In genomic region chr9:128252317-128253139, GRCh38 we compare ENCODE assay signal across 31 cellular contexts. TPM values are rescaled to one million over a fixed set of nuclear protein-coding genes. Genes with fewer than 3 reads are reported as not detected.
DNase-seq lines count a peak whose midpoint lies in the region; ATAC-seq, FAIRE-seq and TF ChIP-seq lines count a peak whose summit lies in the region.
"Had no signal": no experiment of that assay in that cellular context is flagged by ENCODE, and none has a peak within 500 bp of the region (broad histone marks: within the 10 kb centered on the region; RNA-seq: fewer than 3 reads in every experiment).

No MANE protein-coding gene starts in this region.

- peaks cover 26% of the 10 kb centered on the region for H3K4me1 Mint-ChIP-seq in nephron

- no peaks in the 10 kb centered on the region for H3K9me3 Mint-ChIP-seq in nephron
- H3K9me3 Mint-ChIP-seq: activated naive CD8-positive, alpha-beta T cell treated with anti-CD3 and anti-CD28 coated beads for 36 hours; T-helper 2 cell treated with Interferon-gamma antibody and Interleukin-4, amounts not matched to agents 5 μg/mL and 100 μg/mL, for 36 hours had no signal

- no peak overlapping the region; the same call in 2 of the 3 replicates for H3K27ac ChIP-seq in K562 (ENCODE audit: extremely low read depth, low read depth, low read length)
- H3K27ac ChIP-seq in gastrocnemius medialis = no peak overlapping the region
- H3K27ac ChIP-seq: cardiac muscle cell, colonic mucosa, HL-60, KMS-11, left ventricle myocardium inferior, neutrophil, psoas muscle, VCaP had no signal

- BruUV-seq in K562 (replicated peaks; lab: Mats Ljungman, UMichigan) = no TSS peak

- peaks cover 29% of the 10 kb centered on the region; the same call in 2 of the 3 replicates for H3K79me2 ChIP-seq in K562 (ENCODE audit: control insufficient read depth, insufficient read depth, low read length)

- peaks cover 5% of the 10 kb centered on the region; the same call in 1 of the 2 replicates for H4K20me1 ChIP-seq in K562 (replicated peaks; ENCODE audit: control insufficient read depth, insufficient read depth, low read length)

- CTCF ChIA-PET in K562 (lab: Yijun Ruan, JAX; ENCODE audit: low intra/inter-chr PET ratio) = no interaction called here

- intact Hi-C loops in K562 (cut with micrococcal nuclease) (no loop called here), gastrocnemius medialis (cut with DNase I; ENCODE audit: low total_unique reads) (no loop called here)

- TF ChIP-seq EP300 in K562 (IDR thresholded peaks at IDR 0.05; ENCODE audit: low read length) = no peak

- H3K9me3 ChIP-seq in K562 (replicated peaks; ENCODE audit: control insufficient read depth, insufficient read depth, low read depth, low read length) (no peaks in the 10 kb centered on the region), gastrocnemius medialis (no peaks in the 10 kb centered on the region)
- H3K9me3 ChIP-seq: colonic mucosa, left ventricle myocardium inferior, MG63, neutrophil, psoas muscle, tibial nerve had no signal

- in situ Hi-C loops in K562 (cut with MboI) (no loop called here), gastrocnemius medialis (cut with MboI; ENCODE audit: low sequenced_read_pairs in 4 of 4) (no loop called here)

- peak overlapping the region in 1 of 2 experiments; percentile 96; a peak in 2 of 4 replicates for H3K9ac ChIP-seq in K562 (ENCODE audit: insufficient read depth in 1 of 2, low read depth in 2 of 2, low read length in 2 of 2)
- H3K9ac ChIP-seq: KMS-11 had no signal

- peaks cover 35% of the 10 kb centered on the region for H3K36me3 Mint-ChIP-seq in nephron (ENCODE audit: low read depth)

- peak overlapping the region; percentile 43 for H3K4me3 ChIP-seq in HFF-Myc (replicated peaks; ENCODE audit: low read depth, low read length)
- no peak overlapping the region for H3K4me3 ChIP-seq in K562
- H3K4me3 ChIP-seq in gastrocnemius medialis = no peak overlapping the region
- H3K4me3 ChIP-seq: cardiac muscle cell, colonic mucosa, left ventricle myocardium inferior, MG63, psoas muscle, tibial nerve had no signal

- TF ChIP-seq CTCF in HFF-Myc (IDR thresholded peaks at IDR 0.05; ENCODE audit: low read depth, low read length, missing control alignments) (no peak), K562 (IDR thresholded peaks at IDR 0.05 in 2 of 3, conservative IDR thresholded peaks at IDR 0.05 in 1 of 3; ENCODE audit: insufficient read depth in 2 of 3, low read depth in 1 of 3, low read length in 3 of 3) (no peak), nephron (IDR thresholded peaks at IDR 0.05; ENCODE audit: unreplicated experiment in 3 of 3) (no peak), gastrocnemius medialis (IDR thresholded peaks at IDR 0.05 in 4 of 5, conservative IDR thresholded peaks at IDR 0.05 in 1 of 5) (no peak)

- FAIRE-seq in K562 (lab: Jason Lieb, UNC) = no peak

- H2AFZ ChIP-seq in K562 (ENCODE audit: low read depth, low read length) = no peak overlapping the region

- TF ChIP-seq POLR2A in K562 (conservative IDR thresholded peaks at IDR 0.05) (no peak), gastrocnemius medialis (IDR thresholded peaks at IDR 0.05) (no peak)

- H3K27me3 ChIP-seq in K562 (ENCODE audit: control insufficient read depth in 2 of 2, insufficient read depth in 2 of 2, low read length in 2 of 2) (no peaks in the 10 kb centered on the region), gastrocnemius medialis (peaks cover 15 to 22% (median 17%) of the 10 kb centered on the region in 3 donors)
- H3K27me3 ChIP-seq: cardiac muscle cell, colonic mucosa, MG63, tibial nerve had no signal

- POLR2A ChIA-PET in K562 (lab: Yijun Ruan, JAX) = interaction anchor here (0.6 to 4.1 kb wide), 10 partner anchors 10 to 1494 kb away, joined by 3 to 37 read pairs (median 6); partner anchors contain the start of genes GOLGA2 and SWI5

- peaks cover 3% of the 10 kb centered on the region for H3K27me3 Mint-ChIP-seq in nephron (ENCODE audit: low read depth)
- H3K27me3 Mint-ChIP-seq: activated naive CD8-positive, alpha-beta T cell treated with anti-CD3 and anti-CD28 coated beads for 36 hours had no signal

- WGBS in K562 (ENCODE audit: insufficient coverage, low coverage, missing lambda C conversion rate) = 75% methylated on average over 25 of the region's 25 CpGs

- DNase-seq in HFF-Myc (ENCODE audit: extremely low read depth, low read depth) = no peak
- DNase-seq in K562 (ENCODE audit: extremely low read depth in 1 of 4, low spot score in 3 of 4) = peak in 1 of 4 experiments; percentile 12
- no peak for DNase-seq in NCI-H2227 (lab: John Stamatoyannopoulos, UW; ENCODE audit: unreplicated experiment)
- DNase-seq in gastrocnemius medialis = no peak
- DNase-seq in activated CD8-positive, alpha-beta memory T cell treated with anti-CD3 and anti-CD28 coated beads for 24 hours = no peak
- DNase-seq: activated CD4-positive, alpha-beta T cell treated with anti-CD3 and anti-CD28 coated beads for 48 hours; activated gamma-delta T cell; activated naive CD8-positive, alpha-beta T cell treated with anti-CD3 and anti-CD28 coated beads for 36 hours; aorta; colonic mucosa; effector CD8-positive, alpha-beta T cell; GOT3; islet precursor cell; left ventricle myocardium inferior; MG63; NCI-H1105 treated with DMSO at 0.1 percent for 48 hours; NCI-H1930; NCI-H526; psoas muscle; SHP77; stimulated activated CD4-positive, alpha-beta T cell treated with anti-CD3 and anti-CD28 coated beads, Interleukin-4, amount 100 ng/mL, for 24 hours had no signal

- no peak for TF ChIP-seq RAD21 in K562 (CRISPR knock-in tag; conservative IDR thresholded peaks at IDR 0.05 in 1 of 2, IDR thresholded peaks at IDR 0.05 in 1 of 2)

- H3K4me3 Mint-ChIP-seq in nephron = peak overlapping the region in 1 of 3 experiments; percentile 80

- H3K27ac Mint-ChIP-seq in nephron = peak overlapping the region; percentile 12 to 62 (median 41)
- H3K27ac Mint-ChIP-seq: activated naive CD8-positive, alpha-beta T cell treated with anti-CD3 and anti-CD28 coated beads for 36 hours; T-helper 2 cell treated with Interferon-gamma antibody and Interleukin-4, amounts not matched to agents 5 μg/mL and 100 μg/mL, for 36 hours had no signal

- H3K4me1 ChIP-seq in K562 (replicated peaks in 1 of 2; ENCODE audit: control insufficient read depth in 2 of 2, insufficient read depth in 2 of 2, low read length in 2 of 2) (peaks cover 51 to 73% of the 10 kb centered on the region in 2 experiments), gastrocnemius medialis (no peaks in the 10 kb centered on the region)
- H3K4me1 ChIP-seq: colonic mucosa, psoas muscle had no signal

- no peak overlapping the region; the same call in 1 of the 2 replicates for H3K4me2 ChIP-seq in K562 (ENCODE audit: insufficient read depth, low read length)
- H3K4me2 ChIP-seq: KMS-11 had no signal

- ATAC-seq in K562 = no peak
- no peak for ATAC-seq in gastrocnemius medialis
- ATAC-seq in GM21360 (IDR thresholded peaks at IDR 0.05; ENCODE audit: unreplicated experiment) = no peak
- ATAC-seq: Panc1, psoas muscle had no signal

- no peaks in the 10 kb centered on the region for H3K9me1 ChIP-seq in K562 (ENCODE audit: control insufficient read depth, insufficient read depth, low read length)

- peaks cover 35% of the 10 kb centered on the region; the same call in 2 of the 3 replicates for H3K36me3 ChIP-seq in K562 (ENCODE audit: control insufficient read depth, insufficient read depth, low read length)
- H3K36me3 ChIP-seq in gastrocnemius medialis = peaks cover 0 to 12% of the 10 kb centered on the region in 2 donors

RNA-seq across cellular contexts. Expression of gene GOLGA2, which starts 23.3 kb away (rescaled TPM):
- 623 and 716 TPM in 2 replicates for total RNA-seq in K562 (2011; cell fraction: chromatin; rRNA removed; ENCODE audit: low replicate concordance)
- 264 and 268 TPM in 2 replicates for total RNA-seq in K562 (2011; cell fraction: nucleolus; rRNA removed)
- 448 and 517 TPM in 2 replicates for total RNA-seq in K562 (2011; cell fraction: nucleoplasm; rRNA removed)
- total RNA-seq in K562 (2014; rRNA removed) = 101 and 116 TPM in 2 replicates
- 70.7 and 80.5 TPM in 2 replicates for total RNA-seq in K562 (2014; rRNA removed; fragmentation: Illumina TruSeq; extraction: Trizol)
- 69.2 and 75.1 TPM in 2 replicates for total RNA-seq in K562 (2015; rRNA removed; fragmentation: Illumina TruSeq; extraction: Trizol)
- 91.3 and 109 TPM in 2 replicates for total RNA-seq in K562 (2021)
- polyA plus RNA-seq in K562 (2011; rRNA removed) = 76.0 and 137 TPM in 2 replicates
- polyA plus RNA-seq in K562 (2011; cell fraction: cytosol; rRNA removed) = 48.9 and 79.1 TPM in 2 replicates
- polyA plus RNA-seq in K562 (2011; cell fraction: nucleus; rRNA removed) = 143 and 177 TPM in 2 replicates
- polyA plus RNA-seq in K562 (2012) = 75.8 and 115 TPM in 2 replicates
- polyA plus RNA-seq in K562 (2014; fragmentation: Illumina TruSeq; extraction: Trizol) = 117 and 122 TPM in 2 replicates
- polyA plus RNA-seq in K562 (2014; fragmentation: Nextera tagmentation; extraction: Ambion mirVana) = 10 to 100 TPM; 15.7 to 21.9 TPM
- polyA plus RNA-seq in K562 (2014; rRNA removed) = 98.1 and 138 TPM in 2 replicates
- polyA minus RNA-seq in K562 (2011; rRNA and poly(A)+ RNA removed) = 69.9 and 111 TPM in 2 replicates
- polyA minus RNA-seq in K562 (2011; cell fraction: cytosol; rRNA and poly(A)+ RNA removed) = 40.1 and 56.7 TPM in 2 replicates
- 86.6 and 165 TPM in 2 replicates for polyA minus RNA-seq in K562 (2011; cell fraction: nucleus; rRNA and poly(A)+ RNA removed)
- 10 to 100 TPM; 68.9 to 84.6 (median 78.5) TPM for total RNA-seq in gastrocnemius medialis

RNA-seq across cellular contexts. Expression of gene SWI5, which starts 23.5 kb away (rescaled TPM):
- total RNA-seq in K562 (2011; cell fraction: chromatin; rRNA removed; ENCODE audit: low replicate concordance) = 31.0 and 60.5 TPM in 2 replicates
- 37.1 and 42.7 TPM in 2 replicates for total RNA-seq in K562 (2011; cell fraction: nucleolus; rRNA removed)
- total RNA-seq in K562 (2011; cell fraction: nucleoplasm; rRNA removed) = 33.4 and 47.4 TPM in 2 replicates
- total RNA-seq in K562 (2014; rRNA removed) (105 and 106 TPM in 2 replicates), K562 (2014; rRNA removed; fragmentation: Illumina TruSeq; extraction: Trizol) (82.6 and 86.7 TPM in 2 replicates), K562 (2015; rRNA removed; fragmentation: Illumina TruSeq; extraction: Trizol) (93.9 and 94.3 TPM in 2 replicates), K562 (2021) (72.3 and 77.3 TPM in 2 replicates), gastrocnemius medialis (10 to 100 TPM; 12.7 to 23.8 (median 13.5) TPM)
- polyA plus RNA-seq in K562 (2011; rRNA removed) (121 and 145 TPM in 2 replicates), K562 (2014; fragmentation: Illumina TruSeq; extraction: Trizol) (95.9 and 104 TPM in 2 replicates), K562 (2014; fragmentation: Nextera tagmentation; extraction: Ambion mirVana) (100 to 1,000 TPM in 1 of 2 experiments, 10 to 100 TPM in 1; 62.8 to 133 TPM), K562 (2014; rRNA removed) (121 and 141 TPM in 2 replicates)
- 151 and 164 TPM in 2 replicates for polyA plus RNA-seq in K562 (2011; cell fraction: cytosol; rRNA removed)
- polyA plus RNA-seq in K562 (2011; cell fraction: nucleus; rRNA removed) = 39.9 and 61.7 TPM in 2 replicates
- polyA plus RNA-seq in K562 (2012) = 91.8 and 104 TPM in 2 replicates
- polyA minus RNA-seq in K562 (2011; rRNA and poly(A)+ RNA removed) = 51.5 and 51.7 TPM in 2 replicates
- polyA minus RNA-seq in K562 (2011; cell fraction: cytosol; rRNA and poly(A)+ RNA removed) = 22.0 and 22.2 TPM in 2 replicates
- polyA minus RNA-seq in K562 (2011; cell fraction: nucleus; rRNA and poly(A)+ RNA removed) = 11.6 and 14.9 TPM in 2 replicates

RNA-seq across cellular contexts. Expression of gene DNM1, which starts 49.3 kb away (rescaled TPM):
- 88.0 and 181 TPM in 2 replicates for total RNA-seq in K562 (2011; cell fraction: chromatin; rRNA removed; ENCODE audit: low replicate concordance)
- total RNA-seq in K562 (2011; cell fraction: nucleolus; rRNA removed) = 88.4 and 99.1 TPM in 2 replicates
- total RNA-seq in K562 (2011; cell fraction: nucleoplasm; rRNA removed) = 92.3 and 124 TPM in 2 replicates
- total RNA-seq in K562 (2014; rRNA removed) = 6.6 and 7.9 TPM in 2 replicates
- 4.5 and 5.2 TPM in 2 replicates for total RNA-seq in K562 (2014; rRNA removed; fragmentation: Illumina TruSeq; extraction: Trizol)
- 8.4 and 9.1 TPM in 2 replicates for total RNA-seq in K562 (2015; rRNA removed; fragmentation: Illumina TruSeq; extraction: Trizol)
- 20.7 and 23.1 TPM in 2 replicates for total RNA-seq in K562 (2021)
- polyA plus RNA-seq in K562 (2011; rRNA removed) = 9.5 and 33.1 TPM in 2 replicates
- 7.7 and 11.1 TPM in 2 replicates for polyA plus RNA-seq in K562 (2011; cell fraction: cytosol; rRNA removed)
- polyA plus RNA-seq in K562 (2011; cell fraction: nucleus; rRNA removed) = 108 and 126 TPM in 2 replicates
- 15.9 and 25.7 TPM in 2 replicates for polyA plus RNA-seq in K562 (2012)
- 10.0 and 15.5 TPM in 2 replicates for polyA plus RNA-seq in K562 (2014; fragmentation: Illumina TruSeq; extraction: Trizol)
- under 1 TPM; 0.39 to 0.58 TPM for polyA plus RNA-seq in K562 (2014; fragmentation: Nextera tagmentation; extraction: Ambion mirVana)
- polyA plus RNA-seq in K562 (2014; rRNA removed) = 17.6 TPM in 2 replicates
- 19.1 and 29.6 TPM in 2 replicates for polyA minus RNA-seq in K562 (2011; rRNA and poly(A)+ RNA removed)
- polyA minus RNA-seq in K562 (2011; cell fraction: cytosol; rRNA and poly(A)+ RNA removed) = 6.7 and 22.4 TPM in 2 replicates
- 55.2 and 137 TPM in 2 replicates for polyA minus RNA-seq in K562 (2011; cell fraction: nucleus; rRNA and poly(A)+ RNA removed)
- 1 to 10 TPM; 1.8 to 3.8 (median 2.0) TPM for total RNA-seq in gastrocnemius medialis
